In genomic region chr15:60580650-60581415, GRCh38 we compare ENCODE assay signal across 11 cellular contexts.
A peak's percentile ranks its signal among the peaks of the same experiment; 100 is the strongest.
DNase-seq lines count a peak whose midpoint lies in the region; ATAC-seq and TF ChIP-seq lines count a peak whose summit lies in the region.
"Had no signal": no experiment of that assay in that cellular context is flagged by ENCODE, and none has a peak within 500 bp of the region (broad histone marks: within the 10 kb centered on the region; RNA-seq: fewer than 3 reads in every experiment).

No MANE protein-coding gene starts in this region.

- no peaks in the 10 kb centered on the region for H3K9me3 Mint-ChIP-seq in activated T-helper 17 cell treated with anti-CD3 and anti-CD28 coated beads, Interleukin-2, amount 50 U/mL, for 72 hours
- H3K9me3 Mint-ChIP-seq in memory B cell: no peaks in the 10 kb centered on the region

- DNase-seq in stimulated activated CD4-positive, alpha-beta T cell treated with anti-CD3 and anti-CD28 coated beads, Interleukin-4, amount 100 ng/mL, for 24 hours: peak; percentile 59
- DNase-seq in stimulated activated CD4-positive, alpha-beta T cell treated with anti-CD3 and anti-CD28 coated beads, Interleukin-4, amount 100 ng/mL, for 1 hour: no peak
- DNase-seq in memory B cell (ENCODE audit: low spot score in 2 of 2) (no peak), COR-L47 (lab: John Stamatoyannopoulos, UW) (no peak), RKO (ENCODE audit: low spot score) (no peak)
- DNase-seq: AML-193, Kasumi-1, NCI-H446 treated with DMSO at 0.1 percent for 48 hours had no signal

- H3K36me3 Mint-ChIP-seq in activated T-helper 17 cell treated with anti-CD3 and anti-CD28 coated beads, Interleukin-2, amount 50 U/mL, for 72 hours (ENCODE audit: low read depth): peaks cover 98% of the 10 kb centered on the region
- no peaks in the 10 kb centered on the region for H3K36me3 Mint-ChIP-seq in memory B cell

- peak overlapping the region; percentile 90 for H3K4me3 Mint-ChIP-seq in activated T-helper 17 cell treated with anti-CD3 and anti-CD28 coated beads, Interleukin-2, amount 50 U/mL, for 72 hours
- peak overlapping the region; percentile 56 for H3K4me3 Mint-ChIP-seq in memory B cell

- peaks cover 63% of the 10 kb centered on the region for H3K4me1 Mint-ChIP-seq in activated T-helper 17 cell treated with anti-CD3 and anti-CD28 coated beads, Interleukin-2, amount 50 U/mL, for 72 hours
- H3K4me1 Mint-ChIP-seq in memory B cell: peaks cover 22% of the 10 kb centered on the region

- H3K27me3 Mint-ChIP-seq in activated T-helper 17 cell treated with anti-CD3 and anti-CD28 coated beads, Interleukin-2, amount 50 U/mL, for 72 hours: no peaks in the 10 kb centered on the region
- no peaks in the 10 kb centered on the region for H3K27me3 Mint-ChIP-seq in memory B cell

- H3K27ac Mint-ChIP-seq in activated T-helper 17 cell treated with anti-CD3 and anti-CD28 coated beads, Interleukin-2, amount 50 U/mL, for 72 hours: peak overlapping the region; percentile 92
- peak overlapping the region; percentile 92 for H3K27ac Mint-ChIP-seq in memory B cell

- ATAC-seq in activated T-helper 17 cell treated with anti-CD3 and anti-CD28 coated beads, Interleukin-2, amount 50 U/mL, for 72 hours (replicated peaks): peak; percentile 63
- no peak for ATAC-seq in memory B cell (ENCODE audit: low read depth)
- no peak for ATAC-seq in GM21515 (IDR thresholded peaks at IDR 0.05; ENCODE audit: unreplicated experiment)
- no peak for ATAC-seq in SK-N-SH treated with all-trans-retinoic acid at 6 μM for 48 hours

TF ChIP-seq in SK-N-SH treated with all-trans-retinoic acid at 6 μM for 48 hours, 23 proteins besides CTCF, POLR2A, EP300 and RAD21:
- TF ChIP-seq ISL1 (CRISPR knock-in tag; IDR thresholded peaks at IDR 0.05) (no peak), ARNTL (CRISPR knock-in tag; IDR thresholded peaks at IDR 0.05; ENCODE audit: borderline replicate concordance, low read depth) (no peak), PPARA (CRISPR knock-in tag; IDR thresholded peaks at IDR 0.05; ENCODE audit: borderline replicate concordance) (no peak), GLIS3 (CRISPR knock-in tag; IDR thresholded peaks at IDR 0.05) (no peak), TSHZ2 (CRISPR knock-in tag; IDR thresholded peaks at IDR 0.05) (no peak), ZFP30 (CRISPR knock-in tag; IDR thresholded peaks at IDR 0.05) (no peak), TCF4 (CRISPR knock-in tag; IDR thresholded peaks at IDR 0.05; ENCODE audit: borderline replicate concordance) (no peak), ESRRG (CRISPR knock-in tag; IDR thresholded peaks at IDR 0.05) (no peak), PATZ1 (CRISPR knock-in tag; IDR thresholded peaks at IDR 0.05; ENCODE audit: borderline replicate concordance) (no peak), CSRNP3 (CRISPR knock-in tag; IDR thresholded peaks at IDR 0.05) (no peak), ZNF8 (CRISPR knock-in tag; IDR thresholded peaks at IDR 0.05) (no peak), CSDC2 (CRISPR knock-in tag; IDR thresholded peaks at IDR 0.05) (no peak), POU6F1 (CRISPR knock-in tag; IDR thresholded peaks at IDR 0.05; ENCODE audit: borderline replicate concordance, low read depth) (no peak)
TF ChIP-seq in SK-N-SH treated with all-trans-retinoic acid at 6 μM for 48 hours: peak in this region for 0.
